Comparison of ENCODE assay signal across 8 cellular contexts in the genomic region with DNA sequence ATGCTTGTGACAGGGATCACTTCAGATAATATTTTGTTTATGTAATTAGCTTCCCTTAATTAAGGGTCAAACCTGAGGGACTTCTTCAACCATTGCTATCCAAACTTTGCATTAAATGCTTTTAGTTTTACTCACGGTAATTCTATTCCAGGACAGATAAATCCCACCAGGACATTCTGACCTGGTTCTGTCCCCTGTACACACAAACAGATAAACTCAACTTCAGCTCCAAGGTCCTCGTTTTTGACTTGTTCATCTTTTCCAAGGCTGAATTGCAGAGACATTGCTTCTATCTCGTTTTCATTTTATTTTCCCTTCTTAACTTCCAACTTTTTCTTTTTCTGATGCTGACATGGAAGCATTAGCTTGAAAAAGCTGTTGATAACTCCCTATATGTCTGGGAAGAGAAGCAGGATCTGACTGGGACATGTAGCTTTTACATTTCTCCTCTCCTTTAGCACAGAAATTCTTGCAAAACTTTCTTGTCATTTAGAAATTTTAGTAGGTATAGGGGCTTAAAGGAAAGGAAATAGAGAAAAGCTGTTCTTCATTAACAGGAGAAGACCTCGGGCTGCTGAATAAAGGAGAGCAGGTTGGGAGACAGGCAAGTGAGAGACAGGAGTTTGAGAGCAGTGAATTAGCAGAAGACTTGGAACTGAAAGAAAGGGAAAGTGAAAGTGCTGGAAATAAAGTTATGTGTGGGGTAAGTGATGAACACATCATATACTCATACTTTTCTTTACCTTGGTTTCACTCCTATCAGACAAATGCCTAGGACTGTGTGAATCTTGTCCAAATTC.
DNase-seq lines count a peak whose midpoint lies in the region; ATAC-seq and TF ChIP-seq lines count a peak whose summit lies in the region.

No MANE protein-coding gene starts in this region.

- H3K27me3 ChIP-seq in SU-DHL-6 (ENCODE audit: low read length), result no peaks in the 10 kb centered on the region
- H3K27me3 ChIP-seq in skeletal muscle satellite cell (ENCODE audit: control insufficient read depth, insufficient read depth, low read length), result no peaks in the 10 kb centered on the region

- H3K79me2 ChIP-seq in SU-DHL-6 (ENCODE audit: insufficient read depth, low read length), result no peaks in the 10 kb centered on the region

- H2AFZ ChIP-seq in SU-DHL-6 (ENCODE audit: low read depth, low read length, severe bottlenecking), result peak overlapping the region; percentile 28

- H3K27ac ChIP-seq in SU-DHL-6 (ENCODE audit: low read depth, low read length), result no peak overlapping the region

- no peaks in the 10 kb centered on the region for H3K9me2 ChIP-seq in SU-DHL-6 (replicated peaks; ENCODE audit: insufficient read depth, low read length)

- H3K9ac ChIP-seq in SU-DHL-6 (ENCODE audit: low read length) (no peak overlapping the region), skeletal muscle satellite cell (ENCODE audit: low read depth, low read length) (peak overlapping the region; percentile 25)

- peaks cover 8% of the 10 kb centered on the region for H3K4me1 ChIP-seq in skeletal muscle satellite cell (ENCODE audit: control insufficient read depth, insufficient read depth, low read length)

- no peaks in the 10 kb centered on the region for H3K36me3 ChIP-seq in SU-DHL-6 (ENCODE audit: low read length)
- H3K36me3 ChIP-seq in skeletal muscle satellite cell (ENCODE audit: insufficient read depth, low read length), result no peaks in the 10 kb centered on the region

- H3F3A ChIP-seq in SU-DHL-6 (ENCODE audit: insufficient read depth), result no peaks in the 10 kb centered on the region

- peak overlapping the region; percentile 33 for H3K4me2 ChIP-seq in SU-DHL-6 (ENCODE audit: low read depth, low read length, poor library complexity, severe bottlenecking)
- peak overlapping the region; percentile 76 for H3K4me2 ChIP-seq in skeletal muscle satellite cell (ENCODE audit: low read length)

- no peak for TF ChIP-seq CTCF in SU-DHL-6 (IDR thresholded peaks at IDR 0.05; ENCODE audit: insufficient read depth, low read length, poor library complexity, severe bottlenecking)
- no peak for TF ChIP-seq CTCF in fibroblast of villous mesenchyme (IDR thresholded peaks at IDR 0.05; ENCODE audit: insufficient read depth, low read depth, low read length)

- no peaks in the 10 kb centered on the region for H4K20me1 ChIP-seq in SU-DHL-6 (ENCODE audit: low read depth, low read length)

- peak; percentile 56 for ATAC-seq in GM18508 (IDR thresholded peaks at IDR 0.05; ENCODE audit: insufficient read depth, unreplicated experiment)
- peak; percentile 89 for ATAC-seq in HG02973 (IDR thresholded peaks at IDR 0.05; ENCODE audit: unreplicated experiment)
- no peak for ATAC-seq in GM18517 (IDR thresholded peaks at IDR 0.05; ENCODE audit: unreplicated experiment)

- H3K4me3 ChIP-seq in SU-DHL-6 (ENCODE audit: insufficient read depth, low read length, poor library complexity, severe bottlenecking), result no peak overlapping the region
- H3K4me3 ChIP-seq in fibroblast of villous mesenchyme (ENCODE audit: low read depth, low read length), result peak overlapping the region; percentile 56
- H3K4me3 ChIP-seq in skeletal muscle satellite cell (ENCODE audit: low read length), result peak overlapping the region; percentile 57

- H3K9me3 ChIP-seq in SU-DHL-6 (ENCODE audit: insufficient read depth, low read length) (no peaks in the 10 kb centered on the region), skeletal muscle satellite cell (replicated peaks; ENCODE audit: low read length) (no peaks in the 10 kb centered on the region)

- peak; percentile 65 for DNase-seq in fibroblast of villous mesenchyme (ENCODE audit: low read depth)
- no peak for DNase-seq in HK-2 (ENCODE audit: unreplicated experiment)
- no peak for DNase-seq in 8988T
